ENCODE assay signal across 8 cellular contexts in genomic region chr6:156976144-156977088, GRCh38.
DNase-seq lines count a peak whose midpoint lies in the region; ATAC-seq, FAIRE-seq and TF ChIP-seq lines count a peak whose summit lies in the region.

No MANE protein-coding gene starts in this region.

- H3K4me1 Mint-ChIP-seq in activated CD8-positive, alpha-beta T cell treated with anti-CD3 and anti-CD28 coated beads for 36 hours (ENCODE audit: low read depth): peaks cover 80% of the 10 kb centered on the region

- no peak for TF ChIP-seq EP300 in HepG2 (IDR thresholded peaks at IDR 0.05; ENCODE audit: low read depth in 2 of 2, low read length in 2 of 2)
- no peak for TF ChIP-seq EP300 in HepG2 (CRISPR knock-in tag; IDR thresholded peaks at IDR 0.05; ENCODE audit: borderline replicate concordance)

- H3K9me3 ChIP-seq in HEK293 (ENCODE audit: control insufficient read depth, insufficient read depth, low read depth, low read length) (no peaks in the 10 kb centered on the region), HepG2 (ENCODE audit: low read length) (no peaks in the 10 kb centered on the region)

- TF ChIP-seq CTCF in HEK293 (tag by site-specific recombination; IDR thresholded peaks at IDR 0.05): no peak
- TF ChIP-seq CTCF in activated CD8-positive, alpha-beta T cell treated with anti-CD3 and anti-CD28 coated beads for 36 hours (IDR thresholded peaks at IDR 0.05): no peak
- no peak for TF ChIP-seq CTCF in HepG2 (CRISPR knock-in tag; IDR thresholded peaks at IDR 0.05)

- no peaks in the 10 kb centered on the region for H3K9me3 Mint-ChIP-seq in activated CD8-positive, alpha-beta T cell treated with anti-CD3 and anti-CD28 coated beads for 36 hours

- H3K79me2 ChIP-seq in ACC112 (ENCODE audit: control insufficient read depth, insufficient read depth, low read length, unreplicated experiment) (peaks cover 72% of the 10 kb centered on the region), HepG2 (ENCODE audit: insufficient read depth, low read length) (peaks cover 51% of the 10 kb centered on the region)

- ATAC-seq in activated CD8-positive, alpha-beta T cell treated with anti-CD3 and anti-CD28 coated beads for 36 hours: peak; percentile 47
- ATAC-seq in HepG2 (no peak), HG03025 (IDR thresholded peaks at IDR 0.05; ENCODE audit: low FRiP score, unreplicated experiment) (no peak)

- H3K4me3 Mint-ChIP-seq in activated CD8-positive, alpha-beta T cell treated with anti-CD3 and anti-CD28 coated beads for 36 hours: peak overlapping the region; percentile 67

- no peaks in the 10 kb centered on the region for H3K27me3 Mint-ChIP-seq in activated CD8-positive, alpha-beta T cell treated with anti-CD3 and anti-CD28 coated beads for 36 hours

- H3K4me2 ChIP-seq in HepG2 (ENCODE audit: low read depth, low read length): no peak overlapping the region

- FAIRE-seq in HepG2 (lab: Jason Lieb, UNC): no peak

- TF ChIP-seq POLR2A in HepG2 (IDR thresholded peaks at IDR 0.05; ENCODE audit: insufficient read depth in 1 of 2, low read depth in 2 of 2, low read length in 2 of 2): no peak

- H3K4me1 ChIP-seq in ACC112 (ENCODE audit: control insufficient read depth, insufficient read depth, low read length, unreplicated experiment): peaks cover 18% of the 10 kb centered on the region
- H3K4me1 ChIP-seq in HEK293 (ENCODE audit: control insufficient read depth, insufficient read depth, low read length): peaks cover 38% of the 10 kb centered on the region
- H3K4me1 ChIP-seq in HepG2 (ENCODE audit: insufficient read depth, low read length): no peaks in the 10 kb centered on the region

- WGBS in HepG2 (ENCODE audit: low lambda C conversion rate): 97% methylated on average over 21 of the region's 21 CpGs

- H3K9ac ChIP-seq in HepG2 (ENCODE audit: insufficient read depth, low read depth, low read length): no peak overlapping the region

- POLR2A ChIA-PET in HEK293 (lab: Yijun Ruan, JAX): interaction anchor here (0.8 kb wide), 1 partner anchor 44 kb away, joined by 3 read pairs; no protein-coding TSS in a partner anchor
- POLR2A ChIA-PET in activated CD8-positive, alpha-beta T cell treated with anti-CD3 and anti-CD28 coated beads for 36 hours (lab: Charles Lee): no interaction called here
- POLR2A ChIA-PET in HepG2 (lab: Yijun Ruan, JAX): no interaction called here

- CTCF ChIA-PET in HEK293 (lab: Yijun Ruan, JAX) (interaction anchor here (0.6 to 1.1 kb wide), 6 partner anchors 11 to 1623 kb away, joined by 3 to 5 read pairs (median 4); no protein-coding TSS in a partner anchor), HepG2 (lab: Yijun Ruan, JAX; ENCODE audit: low intra/inter-chr PET ratio, low total read pairs) (no interaction called here)
- CTCF ChIA-PET in activated CD8-positive, alpha-beta T cell treated with anti-CD3 and anti-CD28 coated beads for 36 hours (lab: Charles Lee): interaction anchor here (0.6 kb wide), 1 partner anchor 109 kb away, joined by 4 read pairs; no protein-coding TSS in a partner anchor

- H3K27ac Mint-ChIP-seq in activated CD8-positive, alpha-beta T cell treated with anti-CD3 and anti-CD28 coated beads for 36 hours: peak overlapping the region; percentile 74

- no TSS peak for BruUV-seq in HepG2 (replicated peaks; lab: Mats Ljungman, UMichigan)

- H2AFZ ChIP-seq in ACC112 (ENCODE audit: low read length, unreplicated experiment): no peak overlapping the region
- no peak overlapping the region for H2AFZ ChIP-seq in HepG2 (ENCODE audit: low read length)

- H4K20me1 ChIP-seq in HepG2 (ENCODE audit: insufficient read depth, low read length): peaks cover 10% of the 10 kb centered on the region; the same call in 1 of the 2 replicates

- H3K36me3 Mint-ChIP-seq in activated CD8-positive, alpha-beta T cell treated with anti-CD3 and anti-CD28 coated beads for 36 hours (ENCODE audit: low read depth): peaks cover 5% of the 10 kb centered on the region

- in situ Hi-C loops in HepG2 (cut with HindIII; ENCODE audit: extremely low pct_ligation_motif_present, low pct_unique_long_range_greater_than_20kb): no loop called here

- intact Hi-C loops in activated CD8-positive, alpha-beta T cell treated with anti-CD3 and anti-CD28 coated beads for 36 hours (cut with micrococcal nuclease): no loop called here
- intact Hi-C loops in HepG2 (cut with micrococcal nuclease; ENCODE audit: unreplicated experiment): no loop called here

- H3K27ac ChIP-seq in ACC112 (ENCODE audit: low read depth, low read length) (peak overlapping the region; percentile 56), HEK293 (ENCODE audit: extremely low read depth, low read depth, low read length) (no peak overlapping the region; the same call in 1 of the 2 replicates), HepG2 (ENCODE audit: extremely low read length, insufficient read depth, low read length) (no peak overlapping the region)

- H3K36me3 ChIP-seq in ACC112 (ENCODE audit: insufficient read depth, low read length) (no peaks in the 10 kb centered on the region), HEK293 (ENCODE audit: control insufficient read depth in 2 of 2, insufficient read depth in 1 of 2, low read length in 2 of 2) (no peaks in the 10 kb centered on the region), HepG2 (replicated peaks in 1 of 2; ENCODE audit: control insufficient read depth in 1 of 2, insufficient read depth in 2 of 2, low read length in 2 of 2) (no peaks in the 10 kb centered on the region)

- H3K27me3 ChIP-seq in ACC112 (ENCODE audit: insufficient read depth, low read length) (no peaks in the 10 kb centered on the region), HepG2 (ENCODE audit: control insufficient read depth in 1 of 2, insufficient read depth in 2 of 2, low read length in 2 of 2) (no peaks in the 10 kb centered on the region)

- peak; percentile 21 for DNase-seq in activated CD8-positive, alpha-beta T cell treated with anti-CD3 and anti-CD28 coated beads for 36 hours
- DNase-seq in HepG2 (ENCODE audit: low spot score): no peak
- no peak for DNase-seq in NCI-H1694 (lab: John Stamatoyannopoulos, UW)
- DNase-seq in MV-4-11 (lab: John Stamatoyannopoulos, UW): no peak
- no peak for DNase-seq in stimulated activated CD4-positive, alpha-beta T cell treated with anti-CD3 and anti-CD28 coated beads, Interleukin-2, amount 100 ng/mL, for 24 hours

- H3K4me3 ChIP-seq in ACC112 (ENCODE audit: low read depth, low read length): peak overlapping the region; percentile 73
- peak overlapping the region; percentile 20 for H3K4me3 ChIP-seq in HEK293 (ENCODE audit: low read depth, low read length)
- no peak overlapping the region for H3K4me3 ChIP-seq in HepG2 (replicated peaks in 1 of 3; ENCODE audit: insufficient read depth in 1 of 3, low read depth in 2 of 3, low read length in 3 of 3)

- no peak for TF ChIP-seq RAD21 in HepG2 (CRISPR knock-in tag; IDR thresholded peaks at IDR 0.05)

TF ChIP-seq in HEK293, 187 proteins besides CTCF, POLR2A, EP300 and RAD21 (continues in another document):
- TF ChIP-seq ZNF184 (tag by site-specific recombination; IDR thresholded peaks at IDR 0.05) (no peak), FEZF1 (tag by site-specific recombination; IDR thresholded peaks at IDR 0.05) (peak; percentile 53), ZBTB17 (tag by site-specific recombination; IDR thresholded peaks at IDR 0.05) (peak; percentile 99), ZNF660 (tag by site-specific recombination; IDR thresholded peaks at IDR 0.05) (peak; percentile 48; the same call in 1 of the 2 replicates), ZNF510 (tag by site-specific recombination; IDR thresholded peaks at IDR 0.05; ENCODE audit: insufficient replicate concordance) (no peak), ZNF266 (tag by site-specific recombination; IDR thresholded peaks at IDR 0.05; ENCODE audit: low read depth) (no peak), ZNF404 (tag by site-specific recombination; IDR thresholded peaks at IDR 0.05) (no peak), ZNF776 (tag by site-specific recombination; IDR thresholded peaks at IDR 0.05; ENCODE audit: borderline replicate concordance) (no peak), ZNF426 (tag by site-specific recombination; IDR thresholded peaks at IDR 0.05) (no peak), ZNF600 (tag by site-specific recombination; IDR thresholded peaks at IDR 0.05) (peak; percentile 61)

TF ChIP-seq in HepG2, 621 proteins besides CTCF, POLR2A, EP300 and RAD21:
- TF ChIP-seq ZBTB38 (CRISPR knock-in tag; IDR thresholded peaks at IDR 0.05) (peak; percentile 52; the same call in 1 of the 2 replicates), RBFOX2 (IDR thresholded peaks at IDR 0.05; ENCODE audit: low read depth, low read length) (no peak)
TF ChIP-seq in HepG2: peak in this region for 1.

Comparison
In these comparisons a context has a peak if more than half of its experiments do, and no peak if none do; other contexts are left out.
1. H3K4me3 ChIP-seq: peak in ACC112 (single experiment) and HEK293 (single experiment); none in HepG2 (0 of 3).